Comparison of ENCODE assay signal across 27 cellular contexts in genomic region chr22:48306284-48306683, GRCh38.
"Had no signal": no experiment of that assay in that cellular context is flagged by ENCODE, and none has a peak within 500 bp of the region (broad histone marks: within the 10 kb centered on the region; RNA-seq: fewer than 3 reads in every experiment).

No MANE protein-coding gene starts in this region.

- DNase-seq: activated CD4-positive, alpha-beta memory T cell treated with anti-CD3 and anti-CD28 coated beads for 36 hours; activated CD4-positive, alpha-beta T cell treated with anti-CD3 and anti-CD28 coated beads for 36 hours; activated CD4-positive, alpha-beta T cell treated with anti-CD3 and anti-CD28 coated beads, Interleukin-2, amount 10 ng/mL, durations not matched to agents 24 days and 14 days; activated CD4-positive, CD25-positive, alpha-beta regulatory T cell; activated CD4-positive, CD25-positive, alpha-beta regulatory T cell treated with anti-CD3 and anti-CD28 coated beads, Interleukin-2, amount 50 U/mL, for 72 hours; activated CD8-positive, alpha-beta memory T cell treated with anti-CD3 and anti-CD28 coated beads, Interleukin-2, amount 10 ng/mL, durations not matched to agents 7 days and 5 days; activated CD8-positive, alpha-beta memory T cell treated with anti-CD3 and anti-CD28 coated beads, Interleukin-2, amount 50 U/mL, for 4 hours; activated CD8-positive, alpha-beta T cell treated with anti-CD3 and anti-CD28 coated beads, Interleukin-2, amount 10 ng/mL, durations not matched to agents 7 days and 5 days; activated effector memory CD4-positive, alpha-beta T cell treated with anti-CD3 and anti-CD28 coated beads, Interleukin-2, amount 50 U/mL, for 16 hours; activated naive CD4-positive, alpha-beta T cell; activated naive CD4-positive, alpha-beta T cell treated with anti-CD3 and anti-CD28 coated beads, Interleukin-2, amount 10 ng/mL, durations not matched to agents 7 days and 5 days; activated naive CD8-positive, alpha-beta T cell treated with anti-CD3 and anti-CD28 coated beads, Interleukin-2, amount 10 ng/mL, durations not matched to agents 7 days and 5 days; activated T-cell treated with anti-CD3 and anti-CD28 coated beads, Interleukin-2, amount 50 U/mL, for 1 hour; activated T-cell treated with anti-CD3 and anti-CD28 coated beads, Interleukin-2, amount 50 U/mL, for 48 hours; dorsolateral prefrontal cortex; effector memory CD8-positive, alpha-beta T cell; erythroblast; foreskin keratinocyte; gastrocnemius medialis; glutamatergic neuron; T-helper 2 cell had no signal

- H3K9me3 ChIP-seq: ascending aorta, gastrocnemius medialis had no signal

- H3K36me3 ChIP-seq: ascending aorta, breast epithelium, cardiac muscle cell, esophagus muscularis mucosa, gastrocnemius medialis had no signal

- ATAC-seq: activated CD4-positive, alpha-beta T cell treated with anti-CD3 and anti-CD28 coated beads for 36 hours; activated CD8-positive, alpha-beta memory T cell treated with anti-CD3 and anti-CD28 coated beads, Interleukin-2, amount 10 ng/mL, durations not matched to agents 7 days and 5 days; activated CD8-positive, alpha-beta T cell treated with anti-CD3 and anti-CD28 coated beads, Interleukin-2, amount 10 ng/mL, durations not matched to agents 7 days and 5 days; activated naive CD4-positive, alpha-beta T cell treated with anti-CD3 and anti-CD28 coated beads, Interleukin-2, amount 50 U/mL, for 72 hours; effector memory CD8-positive, alpha-beta T cell; foreskin keratinocyte; gastrocnemius medialis had no signal

- H3K4me1 ChIP-seq: ascending aorta, breast epithelium, foreskin keratinocyte, gastrocnemius medialis had no signal

- H3K4me3 ChIP-seq: ascending aorta, breast epithelium, cardiac muscle cell, coronary artery, dorsolateral prefrontal cortex, esophagus muscularis mucosa, gastrocnemius medialis had no signal

- H3K27ac ChIP-seq: ascending aorta, breast epithelium, cardiac muscle cell, coronary artery, dorsolateral prefrontal cortex, esophagus muscularis mucosa, foreskin keratinocyte, gastrocnemius medialis had no signal

- H3K27me3 ChIP-seq: ascending aorta, cardiac muscle cell, foreskin keratinocyte, gastrocnemius medialis had no signal
